In genomic region chr10:103235775-103236174, GRCh38 we compare ENCODE assay signal across 2 cellular contexts.
A peak's percentile ranks its signal among the peaks of the same experiment; 100 is the strongest.
TF ChIP-seq lines count a peak whose summit lies in the region.

No MANE protein-coding gene starts in this region.

TF ChIP-seq in HEK293, 187 proteins besides CTCF, POLR2A, EP300 and RAD21:
- no peak for TF ChIP-seq ZNF571 (tag by site-specific recombination; IDR thresholded peaks at IDR 0.05)
- no peak for TF ChIP-seq ZNF791 (tag by site-specific recombination; IDR thresholded peaks at IDR 0.05)
- 0 out of 2 replicates have a peak, but pooled peaks have one; percentile 5 for TF ChIP-seq SCRT1 (tag by site-specific recombination; IDR thresholded peaks at IDR 0.05; ENCODE audit: borderline replicate concordance)
- no peak for TF ChIP-seq ZNF776 (tag by site-specific recombination; IDR thresholded peaks at IDR 0.05; ENCODE audit: borderline replicate concordance)
- TF ChIP-seq ZNF248 (tag by site-specific recombination; IDR thresholded peaks at IDR 0.05), result no peak
- TF ChIP-seq PRDM10 (tag by site-specific recombination; IDR thresholded peaks at IDR 0.05), result no peak
- TF ChIP-seq ZNF121 (tag by site-specific recombination; IDR thresholded peaks at IDR 0.05), result peak; percentile 81
TF ChIP-seq in HEK293: peak in this region for 2.

TF ChIP-seq in K562, 482 proteins besides CTCF, POLR2A, EP300 and RAD21:
- TF ChIP-seq HDAC3 (IDR thresholded peaks at IDR 0.05; ENCODE audit: borderline replicate concordance, partially characterized antibody) (no peak), ZNF121 (CRISPR knock-in tag; conservative IDR thresholded peaks at IDR 0.05) (peak; percentile 28; the same call in 1 of the 2 replicates), ZNF239 (CRISPR knock-in tag; IDR thresholded peaks at IDR 0.05) (no peak), CEBPG (CRISPR knock-in tag; IDR thresholded peaks at IDR 0.05) (no peak), CEBPG (tag; conservative IDR thresholded peaks at IDR 0.05 in 1 of 2, IDR thresholded peaks at IDR 0.05 in 1 of 2) (0 out of 4 replicates have a peak, but pooled peaks of 1 of the 2 experiments have one; percentile 6), SOX6 (IDR thresholded peaks at IDR 0.05) (no peak)
TF ChIP-seq in K562: peak in this region for 2.
